In genomic region chr2:68366083-68366560, GRCh38 we compare ENCODE assay signal across 7 cellular contexts. TPM values are rescaled to one million over a fixed set of nuclear protein-coding genes. Genes with fewer than 3 reads are reported as not detected.
DNase-seq lines count a peak whose midpoint lies in the region; ATAC-seq lines count a peak whose summit lies in the region.

No MANE protein-coding gene starts in this region.

- peaks cover 7% of the 10 kb centered on the region for H3K9me3 Mint-ChIP-seq in activated CD4-positive, alpha-beta memory T cell treated with anti-CD3 and anti-CD28 coated beads, Interleukin-2, amount 10 ng/mL, durations not matched to agents 7 days and 5 days
- no peaks in the 10 kb centered on the region for H3K9me3 Mint-ChIP-seq in stimulated activated memory B cell treated with anti-CD40 and anti-IgM and Interleukin-4, amounts not matched to agents 10 μg/mL and 1 μg/mL and 100 μg/mL, for 72 hours

- H3K27ac Mint-ChIP-seq in activated CD4-positive, alpha-beta memory T cell treated with anti-CD3 and anti-CD28 coated beads, Interleukin-2, amount 10 ng/mL, durations not matched to agents 7 days and 5 days: peak overlapping the region; percentile 17
- H3K27ac Mint-ChIP-seq in stimulated activated memory B cell treated with anti-CD40 and anti-IgM and Interleukin-4, amounts not matched to agents 10 μg/mL and 1 μg/mL and 100 μg/mL, for 72 hours: peak overlapping the region; percentile 97

- CTCF ChIA-PET in activated CD4-positive, alpha-beta memory T cell treated with anti-CD3 and anti-CD28 coated beads, Interleukin-2, amount 10 ng/mL, durations not matched to agents 7 days and 5 days (lab: Charles Lee): interaction anchor here (0.5 to 2.4 kb wide), 2 partner anchors 76 to 108 kb away, joined by 3 to 11 read pairs; no protein-coding TSS in a partner anchor

- POLR2A ChIA-PET in activated CD4-positive, alpha-beta memory T cell treated with anti-CD3 and anti-CD28 coated beads, Interleukin-2, amount 10 ng/mL, durations not matched to agents 7 days and 5 days (lab: Charles Lee): no interaction called here

- ATAC-seq in GM19025 (IDR thresholded peaks at IDR 0.05; ENCODE audit: low read depth, unreplicated experiment) (peak; percentile 31), HG03045 (IDR thresholded peaks at IDR 0.05; ENCODE audit: unreplicated experiment) (peak; percentile 34), HG02763 (IDR thresholded peaks at IDR 0.05; ENCODE audit: unreplicated experiment) (no peak)
- peak; percentile 70 for ATAC-seq in stimulated activated memory B cell treated with anti-CD40 and anti-IgM and Interleukin-4, amounts not matched to agents 10 μg/mL and 1 μg/mL and 100 μg/mL, for 72 hours

- peak overlapping the region; percentile 66 for H3K4me3 Mint-ChIP-seq in activated CD4-positive, alpha-beta memory T cell treated with anti-CD3 and anti-CD28 coated beads, Interleukin-2, amount 10 ng/mL, durations not matched to agents 7 days and 5 days
- H3K4me3 Mint-ChIP-seq in stimulated activated memory B cell treated with anti-CD40 and anti-IgM and Interleukin-4, amounts not matched to agents 10 μg/mL and 1 μg/mL and 100 μg/mL, for 72 hours: peak overlapping the region; percentile 98

- peaks cover 25% of the 10 kb centered on the region for H3K4me1 Mint-ChIP-seq in activated CD4-positive, alpha-beta memory T cell treated with anti-CD3 and anti-CD28 coated beads, Interleukin-2, amount 10 ng/mL, durations not matched to agents 7 days and 5 days
- peaks cover 84% of the 10 kb centered on the region for H3K4me1 Mint-ChIP-seq in stimulated activated memory B cell treated with anti-CD40 and anti-IgM and Interleukin-4, amounts not matched to agents 10 μg/mL and 1 μg/mL and 100 μg/mL, for 72 hours

- DNase-seq in activated CD4-positive, alpha-beta memory T cell treated with anti-CD3 and anti-CD28 coated beads, Interleukin-2, amount 10 ng/mL, durations not matched to agents 7 days and 5 days: no peak
- DNase-seq in NCI-H1417 treated with DMSO at 0.1 percent for 48 hours (lab: John Stamatoyannopoulos, UW) (no peak), NCI-H1694 (lab: John Stamatoyannopoulos, UW) (no peak)

- H3K27me3 Mint-ChIP-seq in activated CD4-positive, alpha-beta memory T cell treated with anti-CD3 and anti-CD28 coated beads, Interleukin-2, amount 10 ng/mL, durations not matched to agents 7 days and 5 days: peaks cover 8% of the 10 kb centered on the region
- no peaks in the 10 kb centered on the region for H3K27me3 Mint-ChIP-seq in stimulated activated memory B cell treated with anti-CD40 and anti-IgM and Interleukin-4, amounts not matched to agents 10 μg/mL and 1 μg/mL and 100 μg/mL, for 72 hours

- peaks cover 12% of the 10 kb centered on the region for H3K36me3 Mint-ChIP-seq in activated CD4-positive, alpha-beta memory T cell treated with anti-CD3 and anti-CD28 coated beads, Interleukin-2, amount 10 ng/mL, durations not matched to agents 7 days and 5 days (ENCODE audit: low read depth)
- H3K36me3 Mint-ChIP-seq in stimulated activated memory B cell treated with anti-CD40 and anti-IgM and Interleukin-4, amounts not matched to agents 10 μg/mL and 1 μg/mL and 100 μg/mL, for 72 hours: peaks cover 18% of the 10 kb centered on the region

RNA-seq across cellular contexts. Expression of gene PLEK, which starts 1.0 kb away (rescaled TPM):
- 10 to 100 TPM in 1 of 2 experiments, 1 to 10 TPM in 1; 9.5 to 10.9 TPM for total RNA-seq in activated CD4-positive, alpha-beta memory T cell treated with anti-CD3 and anti-CD28 coated beads, Interleukin-2, amount 10 ng/mL, durations not matched to agents 7 days and 5 days

RNA-seq across cellular contexts. Expression of gene CNRIP1, which starts 46.4 kb away (rescaled TPM):
- total RNA-seq in activated CD4-positive, alpha-beta memory T cell treated with anti-CD3 and anti-CD28 coated beads, Interleukin-2, amount 10 ng/mL, durations not matched to agents 7 days and 5 days: not detected
